ENCODE assay signal across 9 cellular contexts in genomic region chr16:73059779-73060178, GRCh38. TPM values are rescaled to one million over a fixed set of nuclear protein-coding genes. Genes with fewer than 3 reads are reported as not detected.
DNase-seq lines count a peak whose midpoint lies in the region; ATAC-seq and TF ChIP-seq lines count a peak whose summit lies in the region.
"Had no signal": no experiment of that assay in that cellular context is flagged by ENCODE, and none has a peak within 500 bp of the region (broad histone marks: within the 10 kb centered on the region; RNA-seq: fewer than 3 reads in every experiment).

No MANE protein-coding gene starts in this region.

- BruUV-seq in Caco-2 (replicated peaks; lab: Mats Ljungman, UMichigan): TSS peak; percentile 43

- peaks cover 18% of the 10 kb centered on the region for H3K36me3 Mint-ChIP-seq in Caco-2 (ENCODE audit: insufficient read depth, unreplicated experiment)

- TF ChIP-seq CTCF in Caco-2 (IDR thresholded peaks at IDR 0.05; ENCODE audit: insufficient read depth in 1 of 2, low read depth in 1 of 2, low read length in 1 of 2, severe bottlenecking in 1 of 2, unreplicated experiment in 1 of 2) (no peak), RWPE2 (IDR thresholded peaks at IDR 0.05; ENCODE audit: poor library complexity, severe bottlenecking) (no peak), epithelial cell of proximal tubule (conservative IDR thresholded peaks at IDR 0.05; ENCODE audit: low read depth, low read length) (no peak), psoas muscle (IDR thresholded peaks at IDR 0.05) (no peak)

- H3K4me1 ChIP-seq in Caco-2 (peaks cover 29% of the 10 kb centered on the region), RWPE2 (ENCODE audit: insufficient read depth, poor library complexity, severe bottlenecking) (peaks cover 32% of the 10 kb centered on the region), psoas muscle (peaks cover 29% of the 10 kb centered on the region)

- peak overlapping the region; percentile 93 for H3K27ac ChIP-seq in RWPE2 (ENCODE audit: poor library complexity, severe bottlenecking)
- peak overlapping the region; percentile 66 for H3K27ac ChIP-seq in psoas muscle

- 31 to 69% (median 32%) methylated on average over 3 of the region's 3 CpGs for WGBS in psoas muscle, 3 donors

- TF ChIP-seq POLR2A in GM18505 (IDR thresholded peaks at IDR 0.05; ENCODE audit: borderline replicate concordance, extremely low read depth, insufficient read depth, insufficient read length): no peak

- H3K9me3 ChIP-seq in Caco-2: no peaks in the 10 kb centered on the region
- no peaks in the 10 kb centered on the region for H3K9me3 ChIP-seq in RWPE2 (ENCODE audit: severe bottlenecking)
- H3K9me3 ChIP-seq in psoas muscle: no peaks in the 10 kb centered on the region

- peak overlapping the region; percentile 85 for H3K27ac Mint-ChIP-seq in Caco-2 (ENCODE audit: unreplicated experiment)
- H3K27ac Mint-ChIP-seq: activated CD8-positive, alpha-beta memory T cell treated with anti-CD3 and anti-CD28 coated beads, Interleukin-2, amount 10 ng/mL, durations not matched to agents 7 days and 5 days had no signal

- POLR2A ChIA-PET in Caco-2 (lab: Charles Lee): no interaction called here

- H3K9me3 Mint-ChIP-seq in Caco-2 (ENCODE audit: unreplicated experiment): no peaks in the 10 kb centered on the region

- H3K4me1 Mint-ChIP-seq in Caco-2 (ENCODE audit: low read depth, unreplicated experiment): peaks cover 45% of the 10 kb centered on the region

- CTCF ChIA-PET in Caco-2 (lab: Charles Lee): no interaction called here

- intact Hi-C loops in Caco-2 (cut with micrococcal nuclease; ENCODE audit: unreplicated experiment) (loop anchor here (5.0 kb wide), 1 partner anchor 113 kb away; no protein-coding TSS in a partner anchor), psoas muscle (cut with DNase I) (no loop called here)

- H3K27me3 ChIP-seq in Caco-2 (replicated peaks; ENCODE audit: control insufficient read depth, insufficient read depth, low read length): no peaks in the 10 kb centered on the region
- H3K27me3 ChIP-seq in RWPE2 (ENCODE audit: insufficient read depth, poor library complexity, severe bottlenecking): no peaks in the 10 kb centered on the region
- peaks cover 0 to 2% (median 0%) of the 10 kb centered on the region in 3 donors for H3K27me3 ChIP-seq in psoas muscle (ENCODE audit: insufficient read depth in 3 of 3, low read length in 2 of 3)

- no peaks in the 10 kb centered on the region for H3K36me3 ChIP-seq in Caco-2 (ENCODE audit: control insufficient read depth, insufficient read depth, low read length)
- peaks cover 7% of the 10 kb centered on the region; the same call in 1 of the 2 replicates for H3K36me3 ChIP-seq in RWPE2 (ENCODE audit: low read depth)
- H3K36me3 ChIP-seq in psoas muscle (ENCODE audit: insufficient read depth in 1 of 2, low read depth in 1 of 2): no peaks in the 10 kb centered on the region

- H3K4me3 ChIP-seq in Caco-2 (ENCODE audit: low read depth, low read length) (no peak overlapping the region), RWPE2 (ENCODE audit: severe bottlenecking) (peak overlapping the region; percentile 96), epithelial cell of proximal tubule (ENCODE audit: low read depth, low read length) (peak overlapping the region; percentile 70), psoas muscle (peak overlapping the region; percentile 88)

- DNase-seq in Caco-2 (no peak), RWPE2 (ENCODE audit: low spot score) (no peak), epithelial cell of proximal tubule (ENCODE audit: low read depth) (no peak), psoas muscle (no peak), GM19238 (ENCODE audit: insufficient read length, low spot score) (no peak), mesenteric fat pad (ENCODE audit: low spot score) (no peak)
- DNase-seq: activated CD8-positive, alpha-beta memory T cell treated with anti-CD3 and anti-CD28 coated beads, Interleukin-2, amount 10 ng/mL, durations not matched to agents 7 days and 5 days had no signal

- no peaks in the 10 kb centered on the region for H3K27me3 Mint-ChIP-seq in Caco-2 (ENCODE audit: insufficient read depth, unreplicated experiment)

- no peak for ATAC-seq in RWPE2 (ENCODE audit: low read depth)
- ATAC-seq in psoas muscle: no peak
- ATAC-seq in GM18505 (IDR thresholded peaks at IDR 0.05; ENCODE audit: unreplicated experiment): no peak
- ATAC-seq in HG03571 (IDR thresholded peaks at IDR 0.05; ENCODE audit: unreplicated experiment): no peak
- ATAC-seq: activated CD8-positive, alpha-beta memory T cell treated with anti-CD3 and anti-CD28 coated beads, Interleukin-2, amount 10 ng/mL, durations not matched to agents 7 days and 5 days had no signal

- H3K4me3 Mint-ChIP-seq in Caco-2 (ENCODE audit: unreplicated experiment): peak overlapping the region; percentile 91

RNA-seq across cellular contexts. Expression of gene ZFHX3, which starts 11.9 kb away (rescaled TPM):
- total RNA-seq in Caco-2 (2022) (39.9 TPM in 2 replicates), epithelial cell of proximal tubule (7.2 and 9.6 TPM in 2 replicates), psoas muscle (10 to 100 TPM; 10.6 to 36.9 (median 26.2) TPM), mesenteric fat pad (28.8 TPM)
- polyA plus RNA-seq in psoas muscle: 10 to 100 TPM in 1 of 3 donors, 1 to 10 TPM in 2; 3.3 to 11.5 (median 5.2) TPM
